ENCODE assay signal across 1 cellular context in genomic region chr21:31537872-31538576, GRCh38.
TF ChIP-seq lines count a peak whose summit lies in the region.

No MANE protein-coding gene starts in this region.

TF ChIP-seq in K562, 482 proteins besides CTCF, POLR2A, EP300 and RAD21 (continued from another document):
- TF ChIP-seq PRMT5 (CRISPR knock-in tag; IDR thresholded peaks at IDR 0.05) (no peak), CTCFL (IDR thresholded peaks at IDR 0.05; ENCODE audit: borderline replicate concordance, insufficient read depth, low read depth, low read length, poor library complexity, severe bottlenecking) (peak; percentile 31), ARNT (IDR thresholded peaks at IDR 0.05) (no peak), TGIF2 (CRISPR knock-in tag; IDR thresholded peaks at IDR 0.05) (no peak), CAMTA2 (CRISPR knock-in tag; conservative IDR thresholded peaks at IDR 0.05) (no peak), ZNF140 (CRISPR knock-in tag; IDR thresholded peaks at IDR 0.05) (no peak)
